ENCODE assay signal across 1 cellular context in genomic region chr5:2710910-2711309, GRCh38.
TF ChIP-seq lines count a peak whose summit lies in the region.

No MANE protein-coding gene starts in this region.

TF ChIP-seq in GM23338, 12 proteins besides CTCF, POLR2A, EP300 and RAD21 (continued from another document):
- TF ChIP-seq, protein P1, sequence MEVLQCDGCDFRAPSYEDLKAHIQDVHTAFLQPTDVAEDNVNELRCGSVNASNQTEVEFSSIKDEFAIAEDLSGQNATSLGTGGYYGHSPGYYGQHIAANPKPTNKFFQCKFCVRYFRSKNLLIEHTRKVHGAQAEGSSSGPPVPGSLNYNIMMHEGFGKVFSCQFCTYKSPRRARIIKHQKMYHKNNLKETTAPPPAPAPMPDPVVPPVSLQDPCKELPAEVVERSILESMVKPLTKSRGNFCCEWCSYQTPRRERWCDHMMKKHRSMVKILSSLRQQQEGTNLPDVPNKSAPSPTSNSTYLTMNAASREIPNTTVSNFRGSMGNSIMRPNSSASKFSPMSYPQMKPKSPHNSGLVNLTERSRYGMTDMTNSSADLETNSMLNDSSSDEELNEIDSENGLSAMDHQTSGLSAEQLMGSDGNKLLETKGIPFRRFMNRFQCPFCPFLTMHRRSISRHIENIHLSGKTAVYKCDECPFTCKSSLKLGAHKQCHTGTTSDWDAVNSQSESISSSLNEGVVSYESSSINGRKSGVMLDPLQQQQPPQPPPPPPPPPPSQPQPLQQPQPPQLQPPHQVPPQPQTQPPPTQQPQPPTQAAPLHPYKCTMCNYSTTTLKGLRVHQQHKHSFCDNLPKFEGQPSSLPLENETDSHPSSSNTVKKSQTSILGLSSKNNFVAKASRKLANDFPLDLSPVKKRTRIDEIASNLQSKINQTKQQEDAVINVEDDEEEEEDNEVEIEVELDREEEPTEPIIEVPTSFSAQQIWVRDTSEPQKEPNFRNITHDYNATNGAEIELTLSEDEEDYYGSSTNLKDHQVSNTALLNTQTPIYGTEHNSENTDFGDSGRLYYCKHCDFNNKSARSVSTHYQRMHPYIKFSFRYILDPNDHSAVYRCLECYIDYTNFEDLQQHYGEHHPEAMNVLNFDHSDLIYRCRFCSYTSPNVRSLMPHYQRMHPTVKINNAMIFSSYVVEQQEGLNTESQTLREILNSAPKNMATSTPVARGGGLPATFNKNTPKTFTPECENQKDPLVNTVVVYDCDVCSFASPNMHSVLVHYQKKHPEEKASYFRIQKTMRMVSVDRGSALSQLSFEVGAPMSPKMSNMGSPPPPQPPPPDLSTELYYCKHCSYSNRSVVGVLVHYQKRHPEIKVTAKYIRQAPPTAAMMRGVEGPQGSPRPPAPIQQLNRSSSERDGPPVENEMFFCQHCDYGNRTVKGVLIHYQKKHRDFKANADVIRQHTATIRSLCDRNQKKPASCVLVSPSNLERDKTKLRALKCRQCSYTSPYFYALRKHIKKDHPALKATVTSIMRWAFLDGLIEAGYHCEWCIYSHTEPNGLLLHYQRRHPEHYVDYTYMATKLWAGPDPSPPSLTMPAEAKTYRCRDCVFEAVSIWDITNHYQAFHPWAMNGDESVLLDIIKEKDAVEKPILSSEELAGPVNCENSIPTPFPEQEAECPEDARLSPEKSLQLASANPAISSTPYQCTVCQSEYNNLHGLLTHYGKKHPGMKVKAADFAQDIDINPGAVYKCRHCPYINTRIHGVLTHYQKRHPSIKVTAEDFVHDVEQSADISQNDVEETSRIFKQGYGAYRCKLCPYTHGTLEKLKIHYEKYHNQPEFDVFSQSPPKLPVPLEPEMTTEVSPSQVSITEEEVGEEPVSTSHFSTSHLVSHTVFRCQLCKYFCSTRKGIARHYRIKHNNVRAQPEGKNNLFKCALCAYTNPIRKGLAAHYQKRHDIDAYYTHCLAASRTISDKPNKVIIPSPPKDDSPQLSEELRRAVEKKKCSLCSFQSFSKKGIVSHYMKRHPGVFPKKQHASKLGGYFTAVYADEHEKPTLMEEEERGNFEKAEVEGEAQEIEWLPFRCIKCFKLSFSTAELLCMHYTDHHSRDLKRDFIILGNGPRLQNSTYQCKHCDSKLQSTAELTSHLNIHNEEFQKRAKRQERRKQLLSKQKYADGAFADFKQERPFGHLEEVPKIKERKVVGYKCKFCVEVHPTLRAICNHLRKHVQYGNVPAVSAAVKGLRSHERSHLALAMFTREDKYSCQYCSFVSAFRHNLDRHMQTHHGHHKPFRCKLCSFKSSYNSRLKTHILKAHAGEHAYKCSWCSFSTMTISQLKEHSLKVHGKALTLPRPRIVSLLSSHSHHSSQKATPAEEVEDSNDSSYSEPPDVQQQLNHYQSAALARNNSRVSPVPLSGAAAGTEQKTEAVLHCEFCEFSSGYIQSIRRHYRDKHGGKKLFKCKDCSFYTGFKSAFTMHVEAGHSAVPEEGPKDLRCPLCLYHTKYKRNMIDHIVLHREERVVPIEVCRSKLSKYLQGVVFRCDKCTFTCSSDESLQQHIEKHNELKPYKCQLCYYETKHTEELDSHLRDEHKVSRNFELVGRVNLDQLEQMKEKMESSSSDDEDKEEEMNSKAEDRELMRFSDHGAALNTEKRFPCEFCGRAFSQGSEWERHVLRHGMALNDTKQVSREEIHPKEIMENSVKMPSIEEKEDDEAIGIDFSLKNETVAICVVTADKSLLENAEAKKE (CRISPR knock-in tag; IDR thresholded peaks at IDR 0.05), result no peak
- TF ChIP-seq CREB1 (CRISPR knock-in tag; IDR thresholded peaks at IDR 0.05; ENCODE audit: low read depth) (no peak), POLR2AphosphoS5 (IDR thresholded peaks at IDR 0.05; ENCODE audit: low read depth) (no peak), NANOG (IDR thresholded peaks at IDR 0.05; ENCODE audit: borderline replicate concordance) (no peak), EZH2 (IDR thresholded peaks at IDR 0.05; ENCODE audit: low read depth, unreplicated experiment) (no peak), ZNF331 (CRISPR knock-in tag; IDR thresholded peaks at IDR 0.05; ENCODE audit: low read depth) (no peak), STAT1 (IDR thresholded peaks at IDR 0.05; ENCODE audit: unreplicated experiment) (no peak), ZNF114 (CRISPR knock-in tag; IDR thresholded peaks at IDR 0.05) (no peak)
- TF ChIP-seq, protein P2, sequence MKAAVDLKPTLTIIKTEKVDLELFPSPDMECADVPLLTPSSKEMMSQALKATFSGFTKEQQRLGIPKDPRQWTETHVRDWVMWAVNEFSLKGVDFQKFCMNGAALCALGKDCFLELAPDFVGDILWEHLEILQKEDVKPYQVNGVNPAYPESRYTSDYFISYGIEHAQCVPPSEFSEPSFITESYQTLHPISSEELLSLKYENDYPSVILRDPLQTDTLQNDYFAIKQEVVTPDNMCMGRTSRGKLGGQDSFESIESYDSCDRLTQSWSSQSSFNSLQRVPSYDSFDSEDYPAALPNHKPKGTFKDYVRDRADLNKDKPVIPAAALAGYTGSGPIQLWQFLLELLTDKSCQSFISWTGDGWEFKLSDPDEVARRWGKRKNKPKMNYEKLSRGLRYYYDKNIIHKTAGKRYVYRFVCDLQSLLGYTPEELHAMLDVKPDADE (IDR thresholded peaks at IDR 0.05), result no peak
TF ChIP-seq in GM23338: peak in this region for 0.
